Comparison of ENCODE assay signal across 8 cellular contexts in the genomic region with DNA sequence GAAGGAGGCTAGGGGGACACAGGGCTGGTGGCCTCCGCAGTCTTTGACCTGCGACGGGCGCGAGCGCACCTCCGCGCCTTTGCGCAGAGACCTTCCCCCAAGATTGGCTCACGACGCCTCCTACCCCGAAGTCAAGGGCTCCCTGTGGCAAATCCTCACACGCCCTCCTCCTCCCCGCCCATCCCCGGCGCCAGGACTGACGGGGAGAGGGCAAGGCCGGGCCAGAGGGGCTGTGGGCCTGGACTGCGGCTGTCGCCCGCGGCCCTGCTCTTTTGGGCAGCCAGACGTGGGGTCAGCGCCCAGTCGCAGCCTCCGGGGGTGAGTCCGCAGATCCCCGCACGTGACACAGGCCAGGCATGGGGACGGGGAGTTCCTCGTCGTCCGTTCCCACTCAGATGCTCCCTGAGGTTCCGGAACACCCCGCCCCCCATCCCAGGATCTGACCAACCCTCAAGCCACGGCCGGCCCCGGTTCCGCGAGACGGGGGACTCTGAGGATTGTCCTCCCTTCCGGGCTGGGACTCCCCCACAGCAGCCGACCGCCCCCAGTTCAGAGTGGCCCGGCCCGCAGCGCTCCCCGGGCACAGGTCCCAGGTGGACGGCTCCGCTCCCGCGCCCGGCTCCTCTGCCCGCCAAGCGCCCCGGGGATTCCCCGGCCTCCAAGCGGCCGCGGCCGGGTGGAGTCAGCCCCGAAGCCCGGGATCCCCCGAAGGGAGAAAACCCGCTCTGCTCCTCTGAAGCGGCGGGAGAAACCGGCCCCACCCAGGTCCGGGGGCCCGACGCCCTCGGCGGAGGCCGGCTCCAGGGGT. TPM values are rescaled to one million over a fixed set of nuclear protein-coding genes. Genes with fewer than 3 reads are reported as not detected.
DNase-seq lines count a peak whose midpoint lies in the region; ATAC-seq and TF ChIP-seq lines count a peak whose summit lies in the region.

No MANE protein-coding gene starts in this region.

- peak overlapping the region; percentile 95 for H3K4me3 ChIP-seq in BJ (ENCODE audit: low read depth, low read length)
- H3K4me3 ChIP-seq in tibial artery, result peak overlapping the region; percentile 63 to 67

- intact Hi-C loops in tibial artery (cut with DNase I; ENCODE audit: low total_unique reads), result loop anchor here (5.0 kb wide), 1 partner anchor 39 kb away; no protein-coding TSS in a partner anchor

- no peaks in the 10 kb centered on the region for H3K36me3 ChIP-seq in BJ (ENCODE audit: control insufficient read depth, insufficient read depth, low read length)
- no peaks in the 10 kb centered on the region for H3K36me3 ChIP-seq in tibial artery

- peak overlapping the region; percentile 55 to 77 for H3K27ac ChIP-seq in tibial artery

- DNase-seq in BJ (ENCODE audit: low read depth), result no peak
- DNase-seq in activated CD4-positive, alpha-beta T cell treated with anti-CD3 and anti-CD28 coated beads for 48 hours, result peak; percentile 58
- no peak for DNase-seq in neural crest cell (ENCODE audit: low read depth, low spot score)
- DNase-seq in tibial artery, result peak; percentile 57 to 72
- no peak for DNase-seq in cerebellum (ENCODE audit: low spot score)

- peaks cover 0 to 52% (median 29%) of the 10 kb centered on the region in 4 donors for H3K4me1 ChIP-seq in tibial artery

- no peaks in the 10 kb centered on the region for H3K9me3 Mint-ChIP-seq in neural crest cell

- CTCF ChIA-PET in BJ (lab: Yijun Ruan, JAX), result interaction anchor here (1.4 kb wide), 1 partner anchor 65 kb away, joined by 4 read pairs; no protein-coding TSS in a partner anchor

- peak overlapping the region; percentile 51 for H3K4me3 Mint-ChIP-seq in neural crest cell

- no peaks in the 10 kb centered on the region for H3K36me3 Mint-ChIP-seq in neural crest cell (ENCODE audit: low read depth)

- no peaks in the 10 kb centered on the region for H3K9me3 ChIP-seq in tibial artery

- peaks cover 89% of the 10 kb centered on the region for H3K27me3 Mint-ChIP-seq in neural crest cell (ENCODE audit: low read depth)

- TF ChIP-seq CTCF in BJ (IDR thresholded peaks at IDR 0.05; ENCODE audit: insufficient read depth, low read depth, low read length) (no peak), neural crest cell (conservative IDR thresholded peaks at IDR 0.05) (no peak), tibial artery (IDR thresholded peaks at IDR 0.05) (no peak)

- ATAC-seq in GM19455 (IDR thresholded peaks at IDR 0.05; ENCODE audit: unreplicated experiment), result peak; percentile 22
- peak; percentile 24 for ATAC-seq in HG03520 (IDR thresholded peaks at IDR 0.05; ENCODE audit: unreplicated experiment)
- ATAC-seq in esophagus mucosa, result peak; percentile 35

- peaks cover 9% of the 10 kb centered on the region for H3K4me1 Mint-ChIP-seq in neural crest cell

- H3K27ac Mint-ChIP-seq in neural crest cell (ENCODE audit: unreplicated experiment), result no peak overlapping the region

- H3K27me3 ChIP-seq in BJ (ENCODE audit: control insufficient read depth, insufficient read depth, low read length) (no peaks in the 10 kb centered on the region), tibial artery (peaks cover 0 to 19% of the 10 kb centered on the region in 2 donors)

- POLR2A ChIA-PET in BJ (lab: Charles Lee), result no interaction called here

RNA-seq across cellular contexts. Expression of gene ANKRD33B, which starts 0.5 kb away (rescaled TPM):
- 2.4 and 3.4 TPM in 2 replicates for polyA plus RNA-seq in BJ (2011; rRNA removed)
- 9.7 and 9.8 TPM in 2 replicates for polyA minus RNA-seq in BJ (2011; rRNA and poly(A)+ RNA removed)
- 0.68 TPM for total RNA-seq in esophagus mucosa
- 0.80 and 0.84 TPM in 2 replicates for total RNA-seq in neural crest cell
- total RNA-seq in cerebellum, result 6.9 TPM

Comparison
In these comparisons a context has a peak if more than half of its experiments do, and no peak if none do; other contexts are left out.
1. DNase-seq: peak in activated CD4-positive, alpha-beta T cell treated with anti-CD3 and anti-CD28 coated beads for 48 hours (single experiment) and tibial artery (2 of 2); none in BJ (single experiment), neural crest cell (single experiment) and cerebellum (single experiment).
2. Peak in every context shown above with its lines, with median percentiles within 50 percentile points of each other: ATAC-seq.